8 cellular contexts compared by ENCODE assay signal in genomic region chr12:99810718-99811593, GRCh38.
DNase-seq lines count a peak whose midpoint lies in the region; ATAC-seq, FAIRE-seq and TF ChIP-seq lines count a peak whose summit lies in the region.

No MANE protein-coding gene starts in this region.

- H3K27ac Mint-ChIP-seq in MCF 10A (ENCODE audit: low read depth, unreplicated experiment) = no peak overlapping the region
- no peak overlapping the region for H3K27ac Mint-ChIP-seq in immature natural killer cell

- CTCF ChIA-PET in MCF 10A (lab: Yijun Ruan, JAX) = interaction anchor here (0.6 to 1.4 kb wide), 7 partner anchors 70 to 419 kb away, joined by 3 to 5 read pairs (median 3); no protein-coding TSS in a partner anchor

- no TSS peak for BruUV-seq in MCF 10A (replicated peaks; lab: Mats Ljungman, UMichigan)

- H3K36me3 Mint-ChIP-seq in MCF 10A (ENCODE audit: insufficient read depth, unreplicated experiment) = peaks cover 5% of the 10 kb centered on the region
- no peaks in the 10 kb centered on the region for H3K36me3 Mint-ChIP-seq in immature natural killer cell

- H3K27me3 Mint-ChIP-seq in MCF 10A (ENCODE audit: insufficient read depth, unreplicated experiment) (no peaks in the 10 kb centered on the region), immature natural killer cell (ENCODE audit: low read depth in 3 of 3) (peaks cover 0 to 3% (median 2%) of the 10 kb centered on the region in 3 donors)

- intact Hi-C loops in MCF 10A (cut with micrococcal nuclease) = loop anchor here (1.0 to 5.0 kb wide), 7 partner anchors 100 to 743 kb away; partner anchors contain the start of genes ACTR6 and BLTP3B

- DNase-seq in GM19239 (ENCODE audit: insufficient read length, low spot score) = no peak
- DNase-seq in NCI-H2171 treated with DMSO at 0.1 percent for 48 hours (lab: John Stamatoyannopoulos, UW) = peak; percentile 92
- peak; percentile 78 for DNase-seq in MCF 10A (ENCODE audit: unreplicated experiment)
- DNase-seq in midbrain (lab: John Stamatoyannopoulos, UW) = peak; percentile 17
- DNase-seq in immature natural killer cell = no peak

- H3K9me3 Mint-ChIP-seq in MCF 10A (ENCODE audit: unreplicated experiment) (no peaks in the 10 kb centered on the region), immature natural killer cell (peaks cover 0 to 3% (median 0%) of the 10 kb centered on the region in 6 donors)

- POLR2A ChIA-PET in MCF 10A (lab: Yijun Ruan, JAX) = interaction anchor here (1.1 to 1.5 kb wide), 2 partner anchors 102 to 261 kb away, joined by 4 to 5 read pairs; no protein-coding TSS in a partner anchor

- H3K4me3 Mint-ChIP-seq in MCF 10A (ENCODE audit: unreplicated experiment) (no peak overlapping the region), immature natural killer cell (no peak overlapping the region)

- FAIRE-seq in GM19239 (lab: Jason Lieb, UNC) = peak; percentile 14

- peak; percentile 41 for TF ChIP-seq CTCF in MCF 10A (IDR thresholded peaks at IDR 0.05; ENCODE audit: unreplicated experiment)

- H3K4me1 Mint-ChIP-seq in MCF 10A (ENCODE audit: insufficient read depth, unreplicated experiment) = peaks cover 6% of the 10 kb centered on the region
- no peaks in the 10 kb centered on the region for H3K4me1 Mint-ChIP-seq in immature natural killer cell

- ATAC-seq in HG03469 (IDR thresholded peaks at IDR 0.05; ENCODE audit: unreplicated experiment) (no peak), HG03097 (IDR thresholded peaks at IDR 0.05; ENCODE audit: low FRiP score, unreplicated experiment) (no peak), GM21526 (IDR thresholded peaks at IDR 0.05; ENCODE audit: low FRiP score, unreplicated experiment) (no peak)

Comparison
In these comparisons a context has a peak if more than half of its experiments do, and no peak if none do; other contexts are left out.
1. DNase-seq: peak in NCI-H2171 treated with DMSO at 0.1 percent for 48 hours (single experiment), MCF 10A (single experiment) and midbrain (single experiment); none in GM19239 (single experiment) and immature natural killer cell (0 of 3).